ENCODE assay signal across 20 cellular contexts in genomic region chr2:134664051-134664450, GRCh38. TPM values are rescaled to one million over a fixed set of nuclear protein-coding genes. Genes with fewer than 3 reads are reported as not detected.
"Had no signal": no experiment of that assay in that cellular context is flagged by ENCODE, and none has a peak within 500 bp of the region (broad histone marks: within the 10 kb centered on the region; RNA-seq: fewer than 3 reads in every experiment).

No MANE protein-coding gene starts in this region.

- H3K27me3 ChIP-seq: colonic mucosa, hepatocyte, ovary, stomach had no signal

- H3K36me3 ChIP-seq: colonic mucosa, ovary, stomach had no signal

- H3K9me3 ChIP-seq: colonic mucosa, ovary, stomach had no signal

- H3K4me1 Mint-ChIP-seq: neural crest cell had no signal

- H3K4me3 ChIP-seq: colonic mucosa, hepatocyte, ovary, stomach had no signal

- H3K4me3 Mint-ChIP-seq: neural crest cell had no signal

- H3K4me1 ChIP-seq: colonic mucosa had no signal

- DNase-seq: colonic mucosa; dermis blood vessel endothelial cell; erythroblast; foreskin melanocyte; head of caudate nucleus; left colon; mesendoderm; naive thymus-derived CD4-positive, alpha-beta T cell; ovary; right cardiac atrium; small intestine; stimulated activated CD4-positive, alpha-beta T cell treated with anti-CD3 and anti-CD28 coated beads, Interleukin-12 subunit alpha, Interleukin-12 subunit beta, amount 100 ng/mL, for 4 hours; stimulated activated naive CD4-positive, alpha-beta T cell; stomach; substantia nigra; trophoblast cell had no signal

- H3K27ac ChIP-seq: colonic mucosa, hepatocyte, ovary, stomach had no signal

- H3K27ac Mint-ChIP-seq: progenitor cell of endocrine pancreas had no signal

- H3K9me3 Mint-ChIP-seq: neural crest cell had no signal

- ATAC-seq: left colon; naive thymus-derived CD4-positive, alpha-beta T cell; right cardiac atrium had no signal

RNA-seq across cellular contexts. Expression of gene TMEM163, which starts 54.7 kb away (rescaled TPM):
- total RNA-seq: lung microvascular endothelial cell had no signal
